Comparison of ENCODE assay signal across 32 cellular contexts in the genomic region with DNA sequence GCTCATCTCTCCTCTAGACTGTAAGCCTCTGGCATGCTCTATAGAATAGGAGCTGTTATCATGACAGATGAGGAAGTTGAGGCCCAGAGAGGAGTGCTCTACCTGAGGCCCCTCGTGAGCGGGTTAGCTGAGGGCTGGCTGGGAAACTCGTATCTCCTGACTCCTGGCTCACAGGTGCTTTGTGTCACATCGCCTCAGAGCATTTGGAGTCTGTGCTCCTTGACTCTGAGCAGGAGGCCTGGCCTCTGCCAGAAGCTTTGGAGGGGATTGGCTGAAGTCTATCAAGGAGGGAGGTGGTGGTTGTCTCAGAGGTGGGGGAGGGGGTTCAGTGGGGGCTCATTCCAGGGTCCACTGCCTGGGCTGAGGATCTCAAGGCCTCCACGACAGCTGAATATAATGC. TPM values are rescaled to one million over a fixed set of nuclear protein-coding genes. Genes with fewer than 3 reads are reported as not detected.
"Had no signal": no experiment of that assay in that cellular context is flagged by ENCODE, and none has a peak within 500 bp of the region (broad histone marks: within the 10 kb centered on the region; RNA-seq: fewer than 3 reads in every experiment).

No MANE protein-coding gene starts in this region.

- H3K4me1 Mint-ChIP-seq: endodermal cell; memory B cell; natural killer cell; stimulated activated naive B cell treated with anti-CD40 and anti-IgM and Interleukin-4, amounts not matched to agents 10 μg/mL and 1 μg/mL and 100 μg/mL, for 72 hours had no signal

- H3K9me3 Mint-ChIP-seq: dendritic cell treated with granulocyte-macrophage colony-stimulating factor and Interleukin-4, amounts not matched to agents 40 ng/mL and 50 ng/mL, for 4 days; endodermal cell; memory B cell; natural killer cell; stimulated activated naive B cell treated with anti-CD40 and anti-IgM and Interleukin-4, amounts not matched to agents 10 μg/mL and 1 μg/mL and 100 μg/mL, for 72 hours; stimulated activated naive CD8-positive, alpha-beta T cell treated with anti-CD3 and anti-CD28 coated beads, Interleukin-15, Interleukin-2, amounts not matched to agents 100 ng/mL and 50 ng/mL, for 24 hours had no signal

- H3K36me3 Mint-ChIP-seq: memory B cell; natural killer cell; stimulated activated naive B cell treated with anti-CD40 and anti-IgM and Interleukin-4, amounts not matched to agents 10 μg/mL and 1 μg/mL and 100 μg/mL, for 72 hours had no signal

- H3K27me3 ChIP-seq: colonic mucosa, vagina had no signal

- H3K4me3 ChIP-seq: colonic mucosa, gastrocnemius medialis, heart right ventricle, lung, prostate gland, skin epidermis, thoracic aorta, tibial nerve, vagina had no signal

- ATAC-seq: esophagus mucosa; heart right ventricle; natural killer cell; right cardiac atrium; stimulated activated naive B cell treated with anti-CD40 and anti-IgM and Interleukin-4, amounts not matched to agents 10 μg/mL and 1 μg/mL and 100 μg/mL, for 72 hours had no signal

- H3K27ac Mint-ChIP-seq: dendritic cell treated with granulocyte-macrophage colony-stimulating factor and Interleukin-4, amounts not matched to agents 40 ng/mL and 50 ng/mL, for 4 days; endodermal cell; memory B cell; natural killer cell; stimulated activated naive B cell treated with anti-CD40 and anti-IgM and Interleukin-4, amounts not matched to agents 10 μg/mL and 1 μg/mL and 100 μg/mL, for 72 hours; stimulated activated naive CD8-positive, alpha-beta T cell treated with anti-CD3 and anti-CD28 coated beads, Interleukin-15, Interleukin-2, amounts not matched to agents 100 ng/mL and 50 ng/mL, for 24 hours had no signal

- H3K9me3 ChIP-seq: colonic mucosa, gastrocnemius medialis, heart right ventricle, neutrophil, prostate gland, thoracic aorta, tibial nerve, vagina had no signal

- DNase-seq: colonic mucosa; effector CD8-positive, alpha-beta T cell; endodermal cell; foreskin fibroblast; heart right ventricle; hippocampal formation; kidney glomerular epithelial cell; natural killer cell; stimulated activated CD4-positive, alpha-beta T cell treated with anti-CD3 and anti-CD28 coated beads, Interleukin-15, amount 100 ng/mL, for 24 hours; stimulated activated CD4-positive, alpha-beta T cell treated with anti-CD3 and anti-CD28 coated beads, Interleukin-2, amount 100 ng/mL, for 48 hours; stimulated activated naive B cell treated with anti-CD40 and anti-IgM and Interleukin-4, amounts not matched to agents 10 μg/mL and 1 μg/mL and 100 μg/mL, for 72 hours had no signal

- H3K36me3 ChIP-seq: colonic mucosa, gastrocnemius medialis, heart right ventricle, neutrophil, prostate gland, thoracic aorta, tibial nerve, vagina had no signal

- H3K4me1 ChIP-seq: colonic mucosa, gastrocnemius medialis, heart right ventricle, parathyroid adenoma, prostate gland, tibial nerve had no signal

- H3K4me3 Mint-ChIP-seq: dendritic cell treated with granulocyte-macrophage colony-stimulating factor and Interleukin-4, amounts not matched to agents 40 ng/mL and 50 ng/mL, for 4 days; endodermal cell; memory B cell; natural killer cell; stimulated activated naive B cell treated with anti-CD40 and anti-IgM and Interleukin-4, amounts not matched to agents 10 μg/mL and 1 μg/mL and 100 μg/mL, for 72 hours; stimulated activated naive CD8-positive, alpha-beta T cell treated with anti-CD3 and anti-CD28 coated beads, Interleukin-15, Interleukin-2, amounts not matched to agents 100 ng/mL and 50 ng/mL, for 24 hours had no signal

- H3K27ac ChIP-seq: colonic mucosa, epithelial cell of prostate, gastrocnemius medialis, heart right ventricle, neutrophil, parathyroid adenoma, prostate gland, skin epidermis, thoracic aorta, tibial nerve, vagina had no signal

RNA-seq across cellular contexts. Expression of gene KCNC1, which starts 7.4 kb away (rescaled TPM):
- total RNA-seq: endodermal cell, esophagus mucosa, glomerular endothelial cell, liver, lung, natural killer cell, omental fat pad, thoracic aorta, tibial nerve, ureter had no signal

RNA-seq across cellular contexts. Expression of gene MYOD1, which starts 22.6 kb away (rescaled TPM):
- total RNA-seq: chondrocyte, colonic mucosa, endodermal cell, esophagus mucosa, glomerular endothelial cell, liver, lung, mononuclear cell, natural killer cell, omental fat pad, right cardiac atrium, thoracic aorta, tibial nerve, ureter, vagina had no signal
